In genomic region chr1:152164542-152165136, GRCh38 we compare ENCODE assay signal across 29 cellular contexts. TPM values are rescaled to one million over a fixed set of nuclear protein-coding genes. Genes with fewer than 3 reads are reported as not detected.
DNase-seq lines count a peak whose midpoint lies in the region; ATAC-seq and TF ChIP-seq lines count a peak whose summit lies in the region.
"Had no signal": no experiment of that assay in that cellular context is flagged by ENCODE, and none has a peak within 500 bp of the region (broad histone marks: within the 10 kb centered on the region; RNA-seq: fewer than 3 reads in every experiment).

No MANE protein-coding gene starts in this region.

- POLR2A ChIA-PET in Caco-2 (lab: Charles Lee) = no interaction called here

- peaks cover 30% of the 10 kb centered on the region for H3K9me3 Mint-ChIP-seq in Caco-2 (ENCODE audit: unreplicated experiment)
- H3K9me3 Mint-ChIP-seq in activated naive CD4-positive, alpha-beta T cell treated with anti-CD3 and anti-CD28 coated beads for 36 hours = no peaks in the 10 kb centered on the region
- H3K9me3 Mint-ChIP-seq: activated naive CD4-positive, alpha-beta T cell treated with anti-CD3 and anti-CD28 coated beads, Interleukin-2, amount 50 U/mL, for 24 hours; endodermal cell; natural killer cell treated with Interleukin-12 subunit alpha and Interleukin-12 subunit beta and Interleukin-15 and Interleukin-18, amount 100 ng/mL, for 72 hours had no signal

- no peak overlapping the region for H3K4me3 Mint-ChIP-seq in Caco-2 (ENCODE audit: unreplicated experiment)
- no peak overlapping the region for H3K4me3 Mint-ChIP-seq in activated naive CD4-positive, alpha-beta T cell treated with anti-CD3 and anti-CD28 coated beads for 36 hours
- H3K4me3 Mint-ChIP-seq: activated naive CD4-positive, alpha-beta T cell treated with anti-CD3 and anti-CD28 coated beads, Interleukin-2, amount 50 U/mL, for 24 hours; endodermal cell; natural killer cell treated with Interleukin-12 subunit alpha and Interleukin-12 subunit beta and Interleukin-15 and Interleukin-18, amount 100 ng/mL, for 72 hours had no signal

- H3K4me1 ChIP-seq in Caco-2 = peaks cover 43% of the 10 kb centered on the region

- H3K36me3 ChIP-seq in Caco-2 (ENCODE audit: control insufficient read depth, insufficient read depth, low read length) = no peaks in the 10 kb centered on the region

- TF ChIP-seq CTCF in Caco-2 (IDR thresholded peaks at IDR 0.05; ENCODE audit: insufficient read depth in 1 of 2, low read depth in 1 of 2, low read length in 1 of 2, severe bottlenecking in 1 of 2, unreplicated experiment in 1 of 2) (no peak), epithelial cell of esophagus (IDR thresholded peaks at IDR 0.05; ENCODE audit: insufficient read depth, low read depth, low read length, missing control alignments) (no peak)

- BruUV-seq in Caco-2 (replicated peaks; lab: Mats Ljungman, UMichigan) = no TSS peak

- peaks cover 8% of the 10 kb centered on the region for H3K36me3 Mint-ChIP-seq in Caco-2 (ENCODE audit: insufficient read depth, unreplicated experiment)
- no peaks in the 10 kb centered on the region for H3K36me3 Mint-ChIP-seq in activated naive CD4-positive, alpha-beta T cell treated with anti-CD3 and anti-CD28 coated beads for 36 hours (ENCODE audit: low read depth)
- H3K36me3 Mint-ChIP-seq: activated naive CD4-positive, alpha-beta T cell treated with anti-CD3 and anti-CD28 coated beads, Interleukin-2, amount 50 U/mL, for 24 hours; natural killer cell treated with Interleukin-12 subunit alpha and Interleukin-12 subunit beta and Interleukin-15 and Interleukin-18, amount 100 ng/mL, for 72 hours had no signal

- DNase-seq in Caco-2 (peak; percentile 18 to 55), OCI-M1 (lab: John Stamatoyannopoulos, UW) (peak; percentile 18), epithelial cell of esophagus (ENCODE audit: low read depth) (peak; percentile 91), renal cortical epithelial cell (ENCODE audit: low read depth) (peak; percentile 74)
- DNase-seq in activated naive CD4-positive, alpha-beta T cell treated with anti-CD3 and anti-CD28 coated beads for 36 hours = no peak
- DNase-seq in activated effector memory CD4-positive, alpha-beta T cell treated with Interleukin-2 at 50 U/mL for 16 hours = no peak
- DNase-seq in activated CD4-positive, CD25-positive, alpha-beta regulatory T cell treated with anti-CD3 and anti-CD28 coated beads, Interleukin-2, amount 50 U/mL, for 72 hours = no peak
- DNase-seq: anterior cingulate cortex, cortex of kidney, endodermal cell, HCEC 1CT, hypothalamus, KG1, NCI-H1694, NCI-H510A, retina, SHP77 treated with DMSO at 0.1 percent for 48 hours, small intestine, SW 1271, T1000, trophoblast cell had no signal

- no peak overlapping the region for H3K27ac Mint-ChIP-seq in Caco-2 (ENCODE audit: unreplicated experiment)
- H3K27ac Mint-ChIP-seq in activated naive CD4-positive, alpha-beta T cell treated with anti-CD3 and anti-CD28 coated beads for 36 hours = no peak overlapping the region
- H3K27ac Mint-ChIP-seq: activated naive CD4-positive, alpha-beta T cell treated with anti-CD3 and anti-CD28 coated beads, Interleukin-2, amount 50 U/mL, for 24 hours; endodermal cell; natural killer cell treated with Interleukin-12 subunit alpha and Interleukin-12 subunit beta and Interleukin-15 and Interleukin-18, amount 100 ng/mL, for 72 hours had no signal

- H3K4me3 ChIP-seq in Caco-2 (ENCODE audit: low read depth, low read length) (no peak overlapping the region), epithelial cell of esophagus (ENCODE audit: low read length) (no peak overlapping the region)

- no peaks in the 10 kb centered on the region for H3K9me3 ChIP-seq in Caco-2

- ATAC-seq in GM19455 (IDR thresholded peaks at IDR 0.05; ENCODE audit: unreplicated experiment) = no peak
- ATAC-seq: natural killer cell treated with Interleukin-12 subunit alpha and Interleukin-12 subunit beta and Interleukin-15 and Interleukin-18, amount 100 ng/mL, for 72 hours had no signal

- intact Hi-C loops in Caco-2 (cut with micrococcal nuclease; ENCODE audit: unreplicated experiment) = no loop called here
- intact Hi-C loops in activated naive CD4-positive, alpha-beta T cell treated with anti-CD3 and anti-CD28 coated beads for 36 hours (cut with micrococcal nuclease) = no loop called here

- H3K27me3 Mint-ChIP-seq in Caco-2 (ENCODE audit: insufficient read depth, unreplicated experiment) = no peaks in the 10 kb centered on the region
- no peaks in the 10 kb centered on the region for H3K27me3 Mint-ChIP-seq in activated naive CD4-positive, alpha-beta T cell treated with anti-CD3 and anti-CD28 coated beads for 36 hours (ENCODE audit: low read depth)
- H3K27me3 Mint-ChIP-seq: activated naive CD4-positive, alpha-beta T cell treated with anti-CD3 and anti-CD28 coated beads, Interleukin-2, amount 50 U/mL, for 24 hours had no signal

- peaks cover 45% of the 10 kb centered on the region for H3K4me1 Mint-ChIP-seq in Caco-2 (ENCODE audit: low read depth, unreplicated experiment)
- H3K4me1 Mint-ChIP-seq in activated naive CD4-positive, alpha-beta T cell treated with anti-CD3 and anti-CD28 coated beads for 36 hours (ENCODE audit: low read depth) = peaks cover 9% of the 10 kb centered on the region
- H3K4me1 Mint-ChIP-seq: endodermal cell had no signal

- no peaks in the 10 kb centered on the region for H3K27me3 ChIP-seq in Caco-2 (replicated peaks; ENCODE audit: control insufficient read depth, insufficient read depth, low read length)

- CTCF ChIA-PET in Caco-2 (lab: Charles Lee) = interaction anchor here (0.6 kb wide), 1 partner anchor 113 kb away, joined by 3 read pairs; no protein-coding TSS in a partner anchor
- CTCF ChIA-PET in activated naive CD4-positive, alpha-beta T cell treated with anti-CD3 and anti-CD28 coated beads for 36 hours (lab: Charles Lee) = interaction anchor here (0.7 to 1.2 kb wide), 2 partner anchors 183 to 339 kb away, joined by 3 read pairs; no protein-coding TSS in a partner anchor

RNA-seq across cellular contexts. Expression of gene RPTN, which starts 5.6 kb away (rescaled TPM):
- total RNA-seq in Caco-2 (2022) (not detected in 2 replicates), renal cortical epithelial cell (0.10 TPM in 1 of 2 replicates, not detected in the other)
- total RNA-seq in activated naive CD4-positive, alpha-beta T cell treated with anti-CD3 and anti-CD28 coated beads for 36 hours = not detected
- total RNA-seq: cardiac septum; Daoy; endodermal cell; liver; mononuclear cell; natural killer cell treated with Interleukin-12 subunit alpha and Interleukin-12 subunit beta and Interleukin-15 and Interleukin-18, amount 100 ng/mL, for 72 hours; omental fat pad had no signal

RNA-seq across cellular contexts. Expression of gene TCHH, which starts 49.4 kb away (rescaled TPM):
- 0.39 and 0.54 TPM in 2 replicates for total RNA-seq in Caco-2 (2022)
- total RNA-seq in renal cortical epithelial cell = 0.10 TPM in 1 of 2 replicates, not detected in the other
- total RNA-seq in activated naive CD4-positive, alpha-beta T cell treated with anti-CD3 and anti-CD28 coated beads for 36 hours = not detected
- total RNA-seq: mononuclear cell had no signal

RNA-seq across cellular contexts. Expression of gene HRNR, which starts 59.4 kb away (rescaled TPM):
- total RNA-seq in Caco-2 (2022) (not detected in 2 replicates), renal cortical epithelial cell (under 0.01 TPM in 2 replicates)
- not detected for total RNA-seq in activated naive CD4-positive, alpha-beta T cell treated with anti-CD3 and anti-CD28 coated beads for 36 hours
- total RNA-seq: cardiac septum; Daoy; endodermal cell; liver; natural killer cell treated with Interleukin-12 subunit alpha and Interleukin-12 subunit beta and Interleukin-15 and Interleukin-18, amount 100 ng/mL, for 72 hours; omental fat pad had no signal

Comparison
In these comparisons a context has a peak if more than half of its experiments do, and no peak if none do; other contexts are left out.
1. DNase-seq: peak in Caco-2 (2 of 2), OCI-M1 (single experiment), epithelial cell of esophagus (single experiment) and renal cortical epithelial cell (single experiment); none in activated naive CD4-positive, alpha-beta T cell treated with anti-CD3 and anti-CD28 coated beads for 36 hours (single experiment), activated effector memory CD4-positive, alpha-beta T cell treated with Interleukin-2 at 50 U/mL for 16 hours (single experiment) and activated CD4-positive, CD25-positive, alpha-beta regulatory T cell treated with anti-CD3 and anti-CD28 coated beads, Interleukin-2, amount 50 U/mL, for 72 hours (single experiment).